26 cellular contexts compared by ENCODE assay signal in genomic region chr13:104204177-104204576, GRCh38.
DNase-seq lines count a peak whose midpoint lies in the region; ATAC-seq and TF ChIP-seq lines count a peak whose summit lies in the region.
"Had no signal": no experiment of that assay in that cellular context is flagged by ENCODE, and none has a peak within 500 bp of the region (broad histone marks: within the 10 kb centered on the region; RNA-seq: fewer than 3 reads in every experiment).

No MANE protein-coding gene starts in this region.

- POLR2A ChIA-PET in HEK293T (lab: Yijun Ruan, JAX): no interaction called here

- H3K36me3 ChIP-seq in BE2C (no peaks in the 10 kb centered on the region), WERI-Rb-1 (no peaks in the 10 kb centered on the region)
- H3K36me3 ChIP-seq: HAP-1, neutrophil, thoracic aorta, vagina had no signal

- H3K27me3 ChIP-seq in BE2C (no peaks in the 10 kb centered on the region), WERI-Rb-1 (ENCODE audit: insufficient read depth, low read depth, severe bottlenecking) (no peaks in the 10 kb centered on the region)
- H3K27me3 ChIP-seq: neutrophil, vagina had no signal

- ATAC-seq in HG03342 (IDR thresholded peaks at IDR 0.05; ENCODE audit: unreplicated experiment): no peak
- ATAC-seq: activated CD4-positive, alpha-beta T cell treated with anti-CD3 and anti-CD28 coated beads for 36 hours; activated T-cell treated with anti-CD3 and anti-CD28 coated beads, Interleukin-2, amount 50 U/mL, for 72 hours had no signal

- no peak overlapping the region for H3K4me3 ChIP-seq in BE2C (ENCODE audit: low read depth, low read length)
- no peak overlapping the region for H3K4me3 ChIP-seq in LNCaP clone FGC (ENCODE audit: low read depth, low read length)
- no peak overlapping the region for H3K4me3 ChIP-seq in WERI-Rb-1 (ENCODE audit: low read depth, low read length)
- H3K4me3 ChIP-seq: HAP-1, lung, smooth muscle cell, thoracic aorta, vagina had no signal

- no peak overlapping the region for H3K27ac ChIP-seq in WERI-Rb-1
- H3K27ac ChIP-seq: neutrophil, thoracic aorta, vagina had no signal

- TF ChIP-seq CTCF in BE2C (IDR thresholded peaks at IDR 0.05; ENCODE audit: low read depth, low read length) (peak; percentile 25; the same call in 1 of the 2 replicates), GM12873 (IDR thresholded peaks at IDR 0.05; ENCODE audit: insufficient read depth, low read depth, low read length, missing control alignments) (peak; percentile 47), LNCaP clone FGC (IDR thresholded peaks at IDR 0.05; ENCODE audit: control insufficient read depth, extremely low read depth, insufficient read depth) (0 out of 2 replicates have a peak, but pooled peaks have one; percentile 12), WERI-Rb-1 (IDR thresholded peaks at IDR 0.05; ENCODE audit: low read depth, low read length) (0 out of 2 replicates have a peak, but pooled peaks have one; percentile 38), GM10266 (IDR thresholded peaks at IDR 0.05; ENCODE audit: control insufficient read depth, insufficient read depth, low read depth, missing control alignments) (no peak)

- H3K9me3 ChIP-seq in BE2C: no peaks in the 10 kb centered on the region
- H3K9me3 ChIP-seq in WERI-Rb-1 (ENCODE audit: severe bottlenecking): no peaks in the 10 kb centered on the region
- H3K9me3 ChIP-seq: HAP-1, neutrophil, thoracic aorta, vagina had no signal

- CTCF ChIA-PET in HEK293T (lab: Yijun Ruan, JAX): interaction anchor here (0.6 to 0.7 kb wide), 2 partner anchors 22 to 237 kb away, joined by 3 to 5 read pairs; no protein-coding TSS in a partner anchor

- H3K4me1 ChIP-seq in BE2C: no peaks in the 10 kb centered on the region; the same call in 1 of the 2 replicates
- H3K4me1 ChIP-seq: HAP-1, vagina had no signal

- DNase-seq in BE2C: no peak
- no peak for DNase-seq in LNCaP clone FGC (ENCODE audit: low read depth)
- no peak for DNase-seq in WERI-Rb-1
- no peak for DNase-seq in GM10266 (ENCODE audit: extremely low spot score)
- no peak for DNase-seq in HEK293T (ENCODE audit: extremely low spot score)
- DNase-seq in activated T-cell treated with anti-CD3 and anti-CD28 coated beads, Interleukin-2, amount 50 U/mL, for 48 hours: no peak
- DNase-seq: activated CD4-positive, alpha-beta T cell treated with anti-CD3 and anti-CD28 coated beads for 36 hours; activated CD8-positive, alpha-beta memory T cell treated with anti-CD3 and anti-CD28 coated beads for 24 hours; activated naive CD4-positive, alpha-beta T cell treated with anti-CD3 and anti-CD28 coated beads, Interleukin-2, amount 50 U/mL, for 16 hours; activated T-cell treated with anti-CD3 and anti-CD28 coated beads, Interleukin-2, amount 50 U/mL, for 72 hours; CD4-positive, alpha-beta T cell; cortex of kidney; DMS153; NCI-H1417 treated with DMSO at 0.1 percent for 48 hours; NCI-H2107; NCI-H510A; stimulated activated CD4-positive, alpha-beta T cell treated with anti-CD3 and anti-CD28 coated beads, Interleukin-2, amount 100 ng/mL, for 48 hours; stimulated activated naive B cell treated with anti-CD40 and anti-IgM and Interleukin-4, amounts not matched to agents 10 μg/mL and 1 μg/mL and 100 μg/mL, for 72 hours had no signal

TF ChIP-seq in HEK293T, 16 proteins besides CTCF, POLR2A, EP300 and RAD21:
- no peak for TF ChIP-seq FOXK2 (IDR thresholded peaks at IDR 0.05)
- TF ChIP-seq HDGF (IDR thresholded peaks at IDR 0.05; ENCODE audit: borderline replicate concordance): no peak
- TF ChIP-seq SUZ12 (IDR thresholded peaks at IDR 0.05): no peak
- no peak for TF ChIP-seq LEF1 (IDR thresholded peaks at IDR 0.05; ENCODE audit: borderline replicate concordance)
- TF ChIP-seq NFRKB (IDR thresholded peaks at IDR 0.05): no peak
- TF ChIP-seq L3MBTL2 (conservative IDR thresholded peaks at IDR 0.05): no peak
- TF ChIP-seq FOXM1 (IDR thresholded peaks at IDR 0.05; ENCODE audit: borderline replicate concordance): no peak
- no peak for TF ChIP-seq BHLHE40 (IDR thresholded peaks at IDR 0.05; ENCODE audit: borderline replicate concordance)
- TF ChIP-seq FOXA1 (IDR thresholded peaks at IDR 0.05): no peak
- no peak for TF ChIP-seq SP1 (IDR thresholded peaks at IDR 0.05)
- no peak for TF ChIP-seq ZNF384 (IDR thresholded peaks at IDR 0.05)
- no peak for TF ChIP-seq CTBP1 (IDR thresholded peaks at IDR 0.05; ENCODE audit: borderline replicate concordance)
- TF ChIP-seq ELF4 (IDR thresholded peaks at IDR 0.05): no peak
- TF ChIP-seq TARDBP (IDR thresholded peaks at IDR 0.05): no peak
- TF ChIP-seq PKNOX1 (IDR thresholded peaks at IDR 0.05): no peak
